ENCODE assay signal across 21 cellular contexts in the genomic region with DNA sequence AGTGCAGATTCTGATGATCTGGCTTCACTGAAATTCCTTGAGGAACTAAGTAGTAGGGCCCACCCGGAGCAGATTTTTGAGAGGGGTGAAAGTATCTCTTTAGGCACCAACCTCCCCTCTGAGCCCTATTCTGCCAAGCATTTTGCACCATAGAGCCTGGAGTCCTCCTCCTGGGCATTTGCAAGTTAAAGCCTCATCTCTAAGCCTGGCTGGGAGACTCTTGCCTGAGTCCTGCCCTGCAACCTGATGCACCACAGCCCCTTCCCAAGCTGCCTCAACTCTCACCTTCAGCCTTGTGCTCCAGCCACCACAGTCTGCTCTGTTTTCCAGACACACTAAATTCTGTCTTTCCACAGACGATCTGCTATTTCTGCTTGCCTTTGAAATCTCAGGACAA.
A peak's percentile ranks its signal among the peaks of the same experiment; 100 is the strongest.
DNase-seq lines count a peak whose midpoint lies in the region; ATAC-seq and TF ChIP-seq lines count a peak whose summit lies in the region.
"Had no signal": no experiment of that assay in that cellular context is flagged by ENCODE, and none has a peak within 500 bp of the region (broad histone marks: within the 10 kb centered on the region; RNA-seq: fewer than 3 reads in every experiment).

No MANE protein-coding gene starts in this region.

- no peak overlapping the region for H3K9ac ChIP-seq in rectal smooth muscle tissue (ENCODE audit: low read length)

- TF ChIP-seq EP300 in esophagus muscularis mucosa (IDR thresholded peaks at IDR 0.05) = no peak

- H3K9me3 ChIP-seq in right cardiac atrium (ENCODE audit: control insufficient read depth, low read length) (no peaks in the 10 kb centered on the region), esophagus muscularis mucosa (no peaks in the 10 kb centered on the region), vagina (no peaks in the 10 kb centered on the region)
- H3K9me3 ChIP-seq: SJSA1 had no signal

- H3K4me1 ChIP-seq in right cardiac atrium (ENCODE audit: control insufficient read depth, insufficient read depth, low read length) (peaks cover 24% of the 10 kb centered on the region), esophagus muscularis mucosa (peaks cover 35 to 58% (median 55%) of the 10 kb centered on the region in 4 donors), rectal smooth muscle tissue (ENCODE audit: control insufficient read depth, insufficient read depth, low read length) (peaks cover 34% of the 10 kb centered on the region), vagina (peaks cover 45% of the 10 kb centered on the region)

- TF ChIP-seq POLR2A in esophagus muscularis mucosa (IDR thresholded peaks at IDR 0.05; ENCODE audit: low read depth) (no peak), vagina (IDR thresholded peaks at IDR 0.05) (no peak), lower leg skin (IDR thresholded peaks at IDR 0.05) (no peak)

- H3K27ac ChIP-seq in right cardiac atrium (ENCODE audit: low read length) (peak overlapping the region; percentile 98), esophagus muscularis mucosa (replicated peaks in 1 of 4) (peak overlapping the region; percentile 70 to 83 (median 78)), rectal smooth muscle tissue (ENCODE audit: low read depth, low read length) (peak overlapping the region; percentile 17), vagina (peak overlapping the region; percentile 80)
- H3K27ac ChIP-seq: cardiac muscle cell, SJSA1 had no signal

- no peaks in the 10 kb centered on the region for H3K27me3 ChIP-seq in right cardiac atrium (ENCODE audit: control insufficient read depth, insufficient read depth)
- H3K27me3 ChIP-seq in esophagus muscularis mucosa = no peaks in the 10 kb centered on the region
- no peaks in the 10 kb centered on the region for H3K27me3 ChIP-seq in rectal smooth muscle tissue (ENCODE audit: control insufficient read depth, insufficient read depth, low read length)
- no peaks in the 10 kb centered on the region for H3K27me3 ChIP-seq in vagina
- H3K27me3 ChIP-seq: cardiac muscle cell, SJSA1 had no signal

- H3K36me3 ChIP-seq in esophagus muscularis mucosa (no peaks in the 10 kb centered on the region), rectal smooth muscle tissue (ENCODE audit: control insufficient read depth, insufficient read depth, low read length) (no peaks in the 10 kb centered on the region), vagina (no peaks in the 10 kb centered on the region)
- H3K36me3 ChIP-seq: cardiac muscle cell, SJSA1 had no signal

- ATAC-seq in right cardiac atrium (no peak), HG03108 (IDR thresholded peaks at IDR 0.05; ENCODE audit: unreplicated experiment) (no peak)
- ATAC-seq: naive thymus-derived CD8-positive, alpha-beta T cell had no signal

- TF ChIP-seq CTCF in esophagus muscularis mucosa (IDR thresholded peaks at IDR 0.05) = no peak
- no peak for TF ChIP-seq CTCF in vagina (IDR thresholded peaks at IDR 0.05)
- TF ChIP-seq CTCF in lower leg skin (IDR thresholded peaks at IDR 0.05) = no peak

- intact Hi-C loops in right cardiac atrium (cut with DNase I) (loop anchor here in 1 of 4 donors (5.0 to 10.0 kb wide), 2 partner anchors 79 to 93 kb away; partner anchors contain the start of gene PKDCC), cardiac septum (cut with DNase I) (loop anchor here (5.0 kb wide), 1 partner anchor 79 kb away; the partner anchor contains the start of gene PKDCC), esophagus muscularis mucosa (cut with DNase I) (loop anchor here (5.0 kb wide), 1 partner anchor 79 kb away; the partner anchor contains the start of gene PKDCC), vagina (cut with DNase I) (loop anchor here (10.0 kb wide), 1 partner anchor 93 kb away; no protein-coding TSS in a partner anchor), lower leg skin (cut with DNase I; ENCODE audit: low total_unique reads) (no loop called here)

- H3K4me3 ChIP-seq in right cardiac atrium (ENCODE audit: low read length) (no peak overlapping the region), esophagus muscularis mucosa (no peak overlapping the region), rectal smooth muscle tissue (ENCODE audit: low read length) (no peak overlapping the region), vagina (no peak overlapping the region), lower leg skin (ENCODE audit: low read depth, poor library complexity, severe bottlenecking) (no peak overlapping the region)
- H3K4me3 ChIP-seq: cardiac muscle cell, SJSA1 had no signal

- DNase-seq in right cardiac atrium = no peak
- DNase-seq in cardiac septum (ENCODE audit: low spot score) = no peak
- no peak for DNase-seq in esophagus muscularis mucosa (ENCODE audit: extremely low spot score)
- no peak for DNase-seq in vagina (ENCODE audit: extremely low spot score in 2 of 2)
- no peak for DNase-seq in NCI-H1105 treated with DMSO at 0.1 percent for 48 hours (lab: John Stamatoyannopoulos, UW)
- no peak for DNase-seq in lower leg skin (ENCODE audit: low spot score in 2 of 2)
- DNase-seq: activated CD4-positive, alpha-beta T cell treated with anti-CD3 and anti-CD28 coated beads for 1 hour; activated effector memory CD4-positive, alpha-beta T cell treated with anti-CD3 and anti-CD28 coated beads, Interleukin-2, amount 50 U/mL, for 16 hours; dermis blood vessel endothelial cell; DMS79; GOT3; Kasumi-1; naive thymus-derived CD8-positive, alpha-beta T cell; NCI-H1048; NCI-H1930; NCI-H526 treated with DMSO at 0.1 percent for 48 hours; T-helper 1 cell had no signal

- 43% methylated on average over 2 of the region's 2 CpGs for WGBS in right cardiac atrium
- WGBS in esophagus muscularis mucosa = 52% methylated on average over 2 of the region's 2 CpGs
- WGBS in lower leg skin, 2 donors = 49 to 55% methylated on average over 2 of the region's 2 CpGs

Comparison
In these comparisons a context has a peak if more than half of its experiments do, and no peak if none do; other contexts are left out.
1. H3K27ac ChIP-seq: peak in every context shown above with its lines; median percentile 98 in right cardiac atrium; 80 in vagina; 78 in esophagus muscularis mucosa; 17 in rectal smooth muscle tissue.